In the genomic region with DNA sequence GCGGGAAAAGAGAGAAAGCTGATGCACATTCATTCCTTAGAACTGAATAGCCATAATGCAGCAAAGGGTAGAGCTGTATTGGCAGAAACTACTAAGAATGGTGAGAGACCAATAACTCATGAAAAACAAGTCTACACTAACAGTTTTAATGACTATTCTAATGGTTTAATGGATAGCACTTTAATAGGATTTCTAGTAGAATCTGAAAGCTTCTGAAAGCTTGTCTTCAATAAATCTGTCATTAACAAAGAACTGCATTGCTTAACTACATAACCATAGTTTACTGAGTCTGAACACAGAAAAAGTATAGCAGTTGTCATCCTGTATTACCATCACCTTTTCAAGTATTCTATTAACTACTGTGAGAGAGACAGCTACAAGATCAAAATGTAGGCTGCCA, we compare ENCODE assay signal across 6 cellular contexts.
"Had no signal": no experiment of that assay in that cellular context is flagged by ENCODE, and none has a peak within 500 bp of the region (broad histone marks: within the 10 kb centered on the region; RNA-seq: fewer than 3 reads in every experiment).

No MANE protein-coding gene starts in this region.

- H3K9me3 Mint-ChIP-seq: H9 had no signal

- ATAC-seq: K562 had no signal

- DNase-seq: GM23248, GOT3, H9, HCEC 1CT, IMR-90 had no signal

- H3K27ac Mint-ChIP-seq: H9 had no signal

- H3K4me3 Mint-ChIP-seq: H9 had no signal
